ENCODE assay signal across 10 cellular contexts in the genomic region with DNA sequence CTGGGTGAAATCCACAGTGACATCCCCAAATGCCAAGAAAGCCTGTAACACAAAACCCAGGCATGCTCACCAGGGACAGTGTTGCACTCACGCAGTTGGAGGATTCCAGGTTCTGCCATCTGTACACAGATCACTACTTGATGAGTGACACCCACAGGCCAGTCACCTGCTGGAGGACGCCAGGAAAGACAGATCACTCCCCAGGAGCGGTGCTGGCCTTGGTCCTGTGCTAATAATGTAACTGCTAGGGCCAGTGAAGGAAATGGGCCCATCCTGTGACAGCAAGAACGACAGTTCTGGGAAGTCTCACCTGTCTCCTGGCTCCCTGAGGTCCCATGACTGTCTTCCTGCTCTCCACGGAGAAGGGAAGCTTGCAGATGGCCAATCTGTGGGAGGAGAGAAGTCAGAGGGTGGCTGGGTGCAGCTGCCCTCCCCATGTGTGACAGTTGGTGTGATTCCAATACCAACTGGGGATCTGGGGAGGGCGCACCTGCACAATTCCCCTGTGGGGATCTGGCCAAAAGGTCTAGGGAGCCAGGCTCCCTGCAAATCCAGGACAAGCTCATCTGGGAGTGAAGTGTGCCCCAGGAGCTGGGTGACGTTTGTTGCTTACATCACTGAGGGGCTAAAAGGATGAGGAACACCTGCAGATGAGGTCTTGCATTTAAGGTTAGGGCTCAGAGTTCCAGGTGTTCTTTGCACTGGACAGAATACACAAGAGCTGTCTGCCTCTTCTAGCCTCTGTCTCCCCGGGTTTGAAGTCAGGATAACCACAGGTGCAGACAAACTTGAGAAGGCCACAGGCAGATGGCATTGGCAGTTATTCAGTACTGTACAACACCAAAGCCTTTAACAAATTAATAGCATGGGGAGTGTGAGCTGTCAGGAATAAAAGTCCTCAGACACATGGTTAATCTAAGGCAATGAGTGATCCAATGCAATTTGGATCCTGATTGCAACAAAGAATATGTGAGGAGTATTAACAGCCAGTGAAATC. TPM values are rescaled to one million over a fixed set of nuclear protein-coding genes. Genes with fewer than 3 reads are reported as not detected.
DNase-seq lines count a peak whose midpoint lies in the region; ATAC-seq and FAIRE-seq lines count a peak whose summit lies in the region.
"Had no signal": no experiment of that assay in that cellular context is flagged by ENCODE, and none has a peak within 500 bp of the region (broad histone marks: within the 10 kb centered on the region; RNA-seq: fewer than 3 reads in every experiment).

No MANE protein-coding gene starts in this region.

- DNase-seq in G401 (ENCODE audit: low spot score) = peak; percentile 76
- no peak for DNase-seq in AG08395 (ENCODE audit: low spot score)
- DNase-seq in T-cell = no peak
- DNase-seq in small intestine = no peak
- no peak for DNase-seq in occipital lobe (lab: John Stamatoyannopoulos, UW)
- DNase-seq: nucleus accumbens had no signal

- H3K36me3 ChIP-seq in small intestine (ENCODE audit: control insufficient read depth in 2 of 2, insufficient read depth in 2 of 2, low read length in 2 of 2) = no peaks in the 10 kb centered on the region

- H3K4me1 Mint-ChIP-seq in activated T-helper 17 cell treated with anti-CD3 and anti-CD28 coated beads, Interleukin-2, amount 50 U/mL, for 72 hours = peaks cover 8% of the 10 kb centered on the region
- H3K4me1 Mint-ChIP-seq in T-cell = peaks cover 26 to 27% (median 26%) of the 10 kb centered on the region in 3 donors

- no peaks in the 10 kb centered on the region for H3K27me3 Mint-ChIP-seq in activated T-helper 17 cell treated with anti-CD3 and anti-CD28 coated beads, Interleukin-2, amount 50 U/mL, for 72 hours
- H3K27me3 Mint-ChIP-seq in T-cell = no peaks in the 10 kb centered on the region

- 67 to 68% (median 68%) methylated on average over 8 of the region's 8 CpGs for WGBS in small intestine, 3 donors

- no peak overlapping the region for H3K4me3 Mint-ChIP-seq in activated T-helper 17 cell treated with anti-CD3 and anti-CD28 coated beads, Interleukin-2, amount 50 U/mL, for 72 hours
- no peak overlapping the region for H3K4me3 Mint-ChIP-seq in T-cell

- no peak for FAIRE-seq in small intestine (lab: Jason Lieb, UNC)

- H3K4me3 ChIP-seq in small intestine (ENCODE audit: low read depth in 1 of 2, low read length in 2 of 2) = no peak overlapping the region
- H3K4me3 ChIP-seq: hepatocyte had no signal

- no peaks in the 10 kb centered on the region for H3K4me1 ChIP-seq in small intestine (ENCODE audit: control insufficient read depth in 2 of 2, insufficient read depth in 1 of 2, low read depth in 1 of 2, low read length in 1 of 2)

- peak; percentile 18 for ATAC-seq in GM21529 (IDR thresholded peaks at IDR 0.05; ENCODE audit: unreplicated experiment)
- peak; percentile 34 for ATAC-seq in HG03439 (IDR thresholded peaks at IDR 0.05; ENCODE audit: unreplicated experiment)
- no peak for ATAC-seq in activated T-helper 17 cell treated with anti-CD3 and anti-CD28 coated beads, Interleukin-2, amount 50 U/mL, for 72 hours (replicated peaks)
- ATAC-seq in T-cell (replicated peaks in 1 of 4) = no peak

- no peaks in the 10 kb centered on the region for H3K9me3 ChIP-seq in small intestine (ENCODE audit: control insufficient read depth, low read depth)

- H3K27ac Mint-ChIP-seq in activated T-helper 17 cell treated with anti-CD3 and anti-CD28 coated beads, Interleukin-2, amount 50 U/mL, for 72 hours = peak overlapping the region; percentile 56
- no peak overlapping the region for H3K27ac Mint-ChIP-seq in T-cell

- H3K9me3 Mint-ChIP-seq in activated T-helper 17 cell treated with anti-CD3 and anti-CD28 coated beads, Interleukin-2, amount 50 U/mL, for 72 hours = peaks cover 4% of the 10 kb centered on the region
- peaks cover 0 to 2% (median 0%) of the 10 kb centered on the region in 3 donors for H3K9me3 Mint-ChIP-seq in T-cell

- POLR2A ChIA-PET in T-cell (lab: Charles Lee) = no interaction called here

- CTCF ChIA-PET in T-cell (lab: Charles Lee) = no interaction called here

- no peak overlapping the region for H3K27ac ChIP-seq in small intestine (ENCODE audit: low read depth in 1 of 2, low read length in 1 of 2)
- H3K27ac ChIP-seq: hepatocyte had no signal

- peaks cover 62% of the 10 kb centered on the region for H3K36me3 Mint-ChIP-seq in activated T-helper 17 cell treated with anti-CD3 and anti-CD28 coated beads, Interleukin-2, amount 50 U/mL, for 72 hours (ENCODE audit: low read depth)
- H3K36me3 Mint-ChIP-seq in T-cell = peaks cover 38% of the 10 kb centered on the region

- in situ Hi-C loops in G401 (cut with HindIII; ENCODE audit: low sequenced_read_pairs) = no loop called here

- H3K27me3 ChIP-seq in small intestine (ENCODE audit: control insufficient read depth in 2 of 2, insufficient read depth in 2 of 2, low read length in 2 of 2) = no peaks in the 10 kb centered on the region
- H3K27me3 ChIP-seq: hepatocyte had no signal

RNA-seq across cellular contexts. Expression of gene ZNF337, which starts 10.3 kb away (rescaled TPM):
- 19.1 and 19.7 TPM in 2 replicates for total RNA-seq in G401 (2014; rRNA removed; shearing (Covaris generic))
- total RNA-seq in activated T-helper 17 cell treated with anti-CD3 and anti-CD28 coated beads, Interleukin-2, amount 50 U/mL, for 72 hours = 10 to 100 TPM; 15.0 to 19.3 TPM
- total RNA-seq in T-cell = 10 to 100 TPM; 22.5 to 33.1 (median 27.0) TPM
- 1 to 10 TPM; 3.8 to 8.3 (median 4.9) TPM for polyA plus RNA-seq in small intestine
- 28.5 TPM for total RNA-seq in occipital lobe

Comparison
In these comparisons a context has a peak if more than half of its experiments do, and no peak if none do; other contexts are left out.
1. ATAC-seq: peak in GM21529 (single experiment) and HG03439 (single experiment); none in activated T-helper 17 cell treated with anti-CD3 and anti-CD28 coated beads, Interleukin-2, amount 50 U/mL, for 72 hours (single experiment) and T-cell (0 of 4).